8 cellular contexts compared by ENCODE assay signal in the genomic region with DNA sequence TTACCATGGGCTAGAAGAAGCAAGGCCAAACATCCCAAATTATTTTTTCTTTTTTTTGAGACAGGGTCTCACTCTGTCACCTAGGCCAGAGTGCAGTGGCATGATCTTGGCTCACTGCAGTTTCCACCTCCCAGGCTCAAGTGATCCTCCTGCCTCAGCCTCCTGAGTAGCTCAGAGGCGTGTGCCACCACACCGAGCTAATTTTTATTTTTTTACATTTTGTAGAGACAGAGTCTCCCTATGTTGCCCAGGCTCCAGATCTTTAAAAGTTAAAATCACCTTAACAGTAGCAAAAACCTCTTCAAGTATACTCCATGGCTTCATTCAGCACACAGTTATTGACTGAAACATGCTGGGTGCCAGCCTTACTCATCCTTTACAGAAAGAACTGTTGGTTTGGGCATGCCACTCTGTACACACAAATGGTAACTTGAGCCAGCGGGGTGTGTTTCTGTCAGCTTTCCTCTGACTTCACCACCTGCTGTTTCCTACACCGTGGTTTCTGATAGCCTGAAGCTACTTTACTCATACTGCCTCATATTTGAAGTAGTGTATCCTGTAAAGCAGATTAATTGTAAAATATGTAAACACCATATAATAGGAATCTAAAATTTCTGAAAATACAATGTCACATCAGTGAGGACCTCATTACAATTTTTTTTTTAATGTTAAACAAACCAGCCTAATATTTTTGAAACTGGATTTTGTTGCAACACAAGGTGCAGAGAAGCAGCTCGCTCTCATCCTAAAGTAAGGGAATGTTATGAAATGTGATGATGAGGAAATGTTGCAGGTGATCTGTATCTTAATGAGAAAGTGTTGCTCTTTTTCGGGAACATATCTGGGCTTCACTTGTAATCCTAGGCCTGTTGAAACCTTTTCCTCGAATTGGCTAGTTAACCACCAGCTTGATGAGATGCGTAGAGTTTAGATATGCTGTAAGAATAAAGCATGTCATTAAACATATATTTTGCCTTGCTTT.
DNase-seq lines count a peak whose midpoint lies in the region; ATAC-seq and TF ChIP-seq lines count a peak whose summit lies in the region.

No MANE protein-coding gene starts in this region.

- no peak for ATAC-seq in HG03442 (IDR thresholded peaks at IDR 0.05; ENCODE audit: unreplicated experiment)
- no peak for ATAC-seq in HG03139 (IDR thresholded peaks at IDR 0.05; ENCODE audit: unreplicated experiment)
- ATAC-seq in HG03280 (IDR thresholded peaks at IDR 0.05; ENCODE audit: unreplicated experiment), result no peak
- ATAC-seq in activated CD8-positive, alpha-beta T cell treated with anti-CD3 and anti-CD28 coated beads for 36 hours, result no peak

- H3K4me3 Mint-ChIP-seq in activated CD8-positive, alpha-beta T cell treated with anti-CD3 and anti-CD28 coated beads for 36 hours, result no peak overlapping the region

- CTCF ChIA-PET in HEK293 (lab: Yijun Ruan, JAX), result interaction anchor here (0.6 to 1.4 kb wide), 5 partner anchors 19 to 93 kb away, joined by 3 to 4 read pairs (median 3); no protein-coding TSS in a partner anchor
- CTCF ChIA-PET in activated CD8-positive, alpha-beta T cell treated with anti-CD3 and anti-CD28 coated beads for 36 hours (lab: Charles Lee), result interaction anchor here (0.6 to 1.6 kb wide), 2 partner anchors 12 to 55 kb away, joined by 3 to 4 read pairs; no protein-coding TSS in a partner anchor

- no peak for TF ChIP-seq CTCF in HEK293 (tag by site-specific recombination; IDR thresholded peaks at IDR 0.05)
- TF ChIP-seq CTCF in activated CD8-positive, alpha-beta T cell treated with anti-CD3 and anti-CD28 coated beads for 36 hours (IDR thresholded peaks at IDR 0.05), result no peak

- no peak overlapping the region for H3K4me3 ChIP-seq in HEK293 (ENCODE audit: low read depth, low read length)
- H3K4me3 ChIP-seq in skeletal muscle cell (ENCODE audit: low read depth, low read length), result no peak overlapping the region

- H3K4me1 ChIP-seq in HEK293 (ENCODE audit: control insufficient read depth, insufficient read depth, low read length), result peaks cover 14% of the 10 kb centered on the region

- no peaks in the 10 kb centered on the region for H3K36me3 Mint-ChIP-seq in activated CD8-positive, alpha-beta T cell treated with anti-CD3 and anti-CD28 coated beads for 36 hours (ENCODE audit: low read depth)

- no peaks in the 10 kb centered on the region for H3K27me3 Mint-ChIP-seq in activated CD8-positive, alpha-beta T cell treated with anti-CD3 and anti-CD28 coated beads for 36 hours

- H3K36me3 ChIP-seq in HEK293 (ENCODE audit: control insufficient read depth in 2 of 2, insufficient read depth in 1 of 2, low read length in 2 of 2), result peaks cover 3 to 10% of the 10 kb centered on the region in 2 experiments; a peak in 2 of 3 replicates

- no peaks in the 10 kb centered on the region for H3K4me1 Mint-ChIP-seq in activated CD8-positive, alpha-beta T cell treated with anti-CD3 and anti-CD28 coated beads for 36 hours (ENCODE audit: low read depth)

- POLR2A ChIA-PET in HEK293 (lab: Yijun Ruan, JAX), result interaction anchor here (0.7 to 1.0 kb wide), 2 partner anchors 9 to 38 kb away, joined by 3 to 5 read pairs; no protein-coding TSS in a partner anchor
- POLR2A ChIA-PET in activated CD8-positive, alpha-beta T cell treated with anti-CD3 and anti-CD28 coated beads for 36 hours (lab: Charles Lee), result interaction anchor here (0.7 kb wide), 1 partner anchor 41 kb away, joined by 3 read pairs; no protein-coding TSS in a partner anchor

- intact Hi-C loops in activated CD8-positive, alpha-beta T cell treated with anti-CD3 and anti-CD28 coated beads for 36 hours (cut with micrococcal nuclease), result no loop called here

- no peak overlapping the region; the same call in 1 of the 2 replicates for H3K27ac ChIP-seq in HEK293 (ENCODE audit: extremely low read depth, low read depth, low read length)

- no peaks in the 10 kb centered on the region for H3K9me3 Mint-ChIP-seq in activated CD8-positive, alpha-beta T cell treated with anti-CD3 and anti-CD28 coated beads for 36 hours

- DNase-seq in NCI-H226 (peak; percentile 87), dermis microvascular lymphatic vessel endothelial cell (ENCODE audit: low read depth in 2 of 2) (peak; percentile 22 to 47), skeletal muscle cell (ENCODE audit: low read depth) (peak; percentile 22)
- DNase-seq in activated CD8-positive, alpha-beta T cell treated with anti-CD3 and anti-CD28 coated beads for 36 hours, result no peak

- H3K9me3 ChIP-seq in HEK293 (ENCODE audit: control insufficient read depth, insufficient read depth, low read depth, low read length), result no peaks in the 10 kb centered on the region

- H3K27ac Mint-ChIP-seq in activated CD8-positive, alpha-beta T cell treated with anti-CD3 and anti-CD28 coated beads for 36 hours, result no peak overlapping the region

TF ChIP-seq in HEK293, 187 proteins besides CTCF, POLR2A, EP300 and RAD21 (continues in another document):
- TF ChIP-seq ZNF610 (tag by site-specific recombination; IDR thresholded peaks at IDR 0.05; ENCODE audit: borderline replicate concordance), result peak; percentile 49; the same call in 1 of the 2 replicates
- peak; percentile 61; the same call in 1 of the 2 replicates for TF ChIP-seq ZNF558 (tag by site-specific recombination; IDR thresholded peaks at IDR 0.05)
- TF ChIP-seq GLIS1 (tag by site-specific recombination; IDR thresholded peaks at IDR 0.05), result peak; percentile 36; the same call in 1 of the 2 replicates
- TF ChIP-seq KLF8 (tag by site-specific recombination; IDR thresholded peaks at IDR 0.05), result peak; percentile 81
- no peak for TF ChIP-seq OVOL3 (tag by site-specific recombination; IDR thresholded peaks at IDR 0.05)
- TF ChIP-seq ZNF629 (tag by site-specific recombination; IDR thresholded peaks at IDR 0.05), result peak; percentile 87
- TF ChIP-seq, protein P1, sequence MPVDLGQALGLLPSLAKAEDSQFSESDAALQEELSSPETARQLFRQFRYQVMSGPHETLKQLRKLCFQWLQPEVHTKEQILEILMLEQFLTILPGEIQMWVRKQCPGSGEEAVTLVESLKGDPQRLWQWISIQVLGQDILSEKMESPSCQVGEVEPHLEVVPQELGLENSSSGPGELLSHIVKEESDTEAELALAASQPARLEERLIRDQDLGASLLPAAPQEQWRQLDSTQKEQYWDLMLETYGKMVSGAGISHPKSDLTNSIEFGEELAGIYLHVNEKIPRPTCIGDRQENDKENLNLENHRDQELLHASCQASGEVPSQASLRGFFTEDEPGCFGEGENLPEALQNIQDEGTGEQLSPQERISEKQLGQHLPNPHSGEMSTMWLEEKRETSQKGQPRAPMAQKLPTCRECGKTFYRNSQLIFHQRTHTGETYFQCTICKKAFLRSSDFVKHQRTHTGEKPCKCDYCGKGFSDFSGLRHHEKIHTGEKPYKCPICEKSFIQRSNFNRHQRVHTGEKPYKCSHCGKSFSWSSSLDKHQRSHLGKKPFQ (tag by site-specific recombination; IDR thresholded peaks at IDR 0.05), result peak; percentile 83
- TF ChIP-seq, protein P2, sequence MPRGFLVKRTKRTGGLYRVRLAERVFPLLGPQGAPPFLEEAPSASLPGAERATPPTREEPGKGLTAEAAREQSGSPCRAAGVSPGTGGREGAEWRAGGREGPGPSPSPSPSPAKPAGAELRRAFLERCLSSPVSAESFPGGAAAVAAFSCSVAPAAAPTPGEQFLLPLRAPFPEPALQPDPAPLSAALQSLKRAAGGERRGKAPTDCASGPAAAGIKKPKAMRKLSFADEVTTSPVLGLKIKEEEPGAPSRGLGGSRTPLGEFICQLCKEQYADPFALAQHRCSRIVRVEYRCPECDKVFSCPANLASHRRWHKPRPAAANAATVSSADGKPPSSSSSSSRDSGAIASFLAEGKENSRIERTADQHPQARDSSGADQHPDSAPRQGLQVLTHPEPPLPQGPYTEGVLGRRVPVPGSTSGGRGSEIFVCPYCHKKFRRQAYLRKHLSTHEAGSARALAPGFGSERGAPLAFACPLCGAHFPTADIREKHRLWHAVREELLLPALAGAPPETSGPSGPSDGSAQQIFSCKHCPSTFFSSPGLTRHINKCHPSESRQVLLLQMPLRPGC (tag by site-specific recombination; IDR thresholded peaks at IDR 0.05), result peak; percentile 85
- TF ChIP-seq ZEB2 (tag by site-specific recombination; IDR thresholded peaks at IDR 0.05), result peak; percentile 74
- TF ChIP-seq ZNF324 (tag by site-specific recombination; IDR thresholded peaks at IDR 0.05), result peak; percentile 88
- TF ChIP-seq, protein P3, sequence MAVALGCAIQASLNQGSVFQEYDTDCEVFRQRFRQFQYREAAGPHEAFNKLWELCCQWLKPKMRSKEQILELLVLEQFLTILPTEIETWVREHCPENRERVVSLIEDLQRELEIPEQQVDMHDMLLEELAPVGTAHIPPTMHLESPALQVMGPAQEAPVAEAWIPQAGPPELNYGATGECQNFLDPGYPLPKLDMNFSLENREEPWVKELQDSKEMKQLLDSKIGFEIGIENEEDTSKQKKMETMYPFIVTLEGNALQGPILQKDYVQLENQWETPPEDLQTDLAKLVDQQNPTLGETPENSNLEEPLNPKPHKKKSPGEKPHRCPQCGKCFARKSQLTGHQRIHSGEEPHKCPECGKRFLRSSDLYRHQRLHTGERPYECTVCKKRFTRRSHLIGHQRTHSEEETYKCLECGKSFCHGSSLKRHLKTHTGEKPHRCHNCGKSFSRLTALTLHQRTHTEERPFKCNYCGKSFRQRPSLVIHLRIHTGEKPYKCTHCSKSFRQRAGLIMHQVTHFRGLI (tag by site-specific recombination; IDR thresholded peaks at IDR 0.05), result peak; percentile 90
- TF ChIP-seq ZBTB21 (tag by site-specific recombination; IDR thresholded peaks at IDR 0.05), result peak; percentile 58; the same call in 1 of the 2 replicates
